Comparison of ENCODE assay signal across 19 cellular contexts in the genomic region with DNA sequence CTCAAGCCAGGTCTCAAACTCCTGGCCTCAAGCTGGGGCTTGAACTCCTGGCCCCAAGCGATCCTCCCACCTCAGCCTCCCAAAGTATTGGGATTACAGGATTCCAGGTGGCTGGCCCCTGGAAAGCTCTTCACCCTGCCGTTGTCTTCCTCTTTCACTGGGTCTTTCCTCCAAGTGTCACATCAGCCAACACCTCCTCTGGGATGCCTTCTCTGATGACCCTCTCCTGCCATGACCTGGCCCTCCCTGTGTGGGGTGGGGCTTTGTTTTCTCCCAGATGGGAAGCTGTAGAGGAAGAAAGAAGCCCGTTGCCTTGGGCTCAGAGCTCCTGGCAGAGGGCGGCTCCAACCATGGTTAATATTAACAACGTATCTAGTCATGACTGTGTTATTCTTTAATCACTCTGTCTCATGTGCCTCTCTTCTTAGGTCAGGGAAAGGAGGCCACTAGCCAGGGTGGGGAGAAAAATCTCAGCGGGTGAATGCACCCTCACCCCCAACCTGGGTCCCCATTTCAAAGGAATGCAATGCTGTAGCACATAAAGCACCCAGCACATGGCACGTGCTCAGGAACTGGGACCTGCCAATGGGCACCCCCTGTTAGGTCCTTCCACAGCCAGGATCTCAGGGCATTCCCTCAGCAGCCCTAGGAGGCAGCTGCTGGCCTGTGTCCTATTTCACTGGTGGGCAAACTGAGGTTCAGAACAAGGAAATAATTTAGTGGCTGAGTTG. TPM values are rescaled to one million over a fixed set of nuclear protein-coding genes. Genes with fewer than 3 reads are reported as not detected.
DNase-seq lines count a peak whose midpoint lies in the region; ATAC-seq and TF ChIP-seq lines count a peak whose summit lies in the region.
"Had no signal": no experiment of that assay in that cellular context is flagged by ENCODE, and none has a peak within 500 bp of the region (broad histone marks: within the 10 kb centered on the region; RNA-seq: fewer than 3 reads in every experiment).

No MANE protein-coding gene starts in this region.

- H3K9me2 ChIP-seq in GM23248 (ENCODE audit: insufficient read depth): no peaks in the 10 kb centered on the region

- H3K36me3 Mint-ChIP-seq in stimulated activated naive B cell treated with anti-CD40 and anti-IgM and Interleukin-4, amounts not matched to agents 10 μg/mL and 1 μg/mL and 100 μg/mL, for 72 hours: no peaks in the 10 kb centered on the region
- H3K36me3 Mint-ChIP-seq: WTC11 had no signal

- H3K9ac ChIP-seq in GM23248 (no peak overlapping the region), colonic mucosa (ENCODE audit: low read depth in 2 of 2, low read length in 2 of 2) (no peak overlapping the region), liver (ENCODE audit: low read depth in 1 of 2, low read length in 2 of 2) (no peak overlapping the region)

- H3K9me3 ChIP-seq in GM23248 (ENCODE audit: low read depth): no peaks in the 10 kb centered on the region
- H3K9me3 ChIP-seq in colonic mucosa: no peaks in the 10 kb centered on the region
- H3K9me3 ChIP-seq in liver (ENCODE audit: control insufficient read depth in 4 of 4, low read length in 3 of 4): no peaks in the 10 kb centered on the region
- H3K9me3 ChIP-seq in BE2C: no peaks in the 10 kb centered on the region
- H3K9me3 ChIP-seq: SJCRH30 had no signal

- no peak overlapping the region for H3K4me3 ChIP-seq in GM23248
- no peak overlapping the region for H3K4me3 ChIP-seq in colonic mucosa
- no peak overlapping the region for H3K4me3 ChIP-seq in liver (ENCODE audit: low read depth in 1 of 3, low read length in 3 of 3)
- no peak overlapping the region for H3K4me3 ChIP-seq in BE2C (ENCODE audit: low read depth, low read length)
- H3K4me3 ChIP-seq: SJCRH30 had no signal

- DNase-seq in GM23248 (peak; percentile 56), colonic mucosa (peak; percentile 41), NCI-H82 (lab: John Stamatoyannopoulos, UW) (no peak), KG1 (lab: John Stamatoyannopoulos, UW) (no peak), NCI-H2196 treated with DMSO at 0.1 percent for 48 hours (lab: John Stamatoyannopoulos, UW; ENCODE audit: unreplicated experiment) (no peak), BE2C (no peak)
- DNase-seq in stimulated activated naive B cell treated with anti-CD40 and anti-IgM and Interleukin-4, amounts not matched to agents 10 μg/mL and 1 μg/mL and 100 μg/mL, for 72 hours: no peak
- DNase-seq: activated CD4-positive, alpha-beta T cell treated with anti-CD3 and anti-CD28 coated beads, Interleukin-2, amount 50 U/mL, for 48 hours; activated naive CD4-positive, alpha-beta T cell; activated T-cell treated with anti-CD3 and anti-CD28 coated beads for 4 hours; amygdala; effector memory CD4-positive, alpha-beta T cell; NCI-H69; SJCRH30; stimulated activated CD4-positive, alpha-beta T cell treated with anti-CD3 and anti-CD28 coated beads, Interleukin-12 subunit alpha, Interleukin-12 subunit beta, amount 100 ng/mL, for 4 hours; T-helper 2 cell had no signal

- H3K4me3 Mint-ChIP-seq in stimulated activated naive B cell treated with anti-CD40 and anti-IgM and Interleukin-4, amounts not matched to agents 10 μg/mL and 1 μg/mL and 100 μg/mL, for 72 hours: no peak overlapping the region
- H3K4me3 Mint-ChIP-seq: central memory CD8-positive, alpha-beta T cell; WTC11 had no signal

- H3K4me1 ChIP-seq in GM23248 (ENCODE audit: insufficient read depth): peaks cover 23% of the 10 kb centered on the region
- no peaks in the 10 kb centered on the region for H3K4me1 ChIP-seq in colonic mucosa
- peaks cover 5 to 60% (median 32%) of the 10 kb centered on the region in 4 donors for H3K4me1 ChIP-seq in liver (ENCODE audit: control insufficient read depth in 4 of 4, insufficient read depth in 4 of 4, low read length in 3 of 4)
- H3K4me1 ChIP-seq in BE2C: peaks cover 7% of the 10 kb centered on the region
- H3K4me1 ChIP-seq: SJCRH30 had no signal

- ATAC-seq in stimulated activated naive B cell treated with anti-CD40 and anti-IgM and Interleukin-4, amounts not matched to agents 10 μg/mL and 1 μg/mL and 100 μg/mL, for 72 hours (replicated peaks): no peak
- ATAC-seq: WTC11 had no signal

- peaks cover 0 to under 1% of the 10 kb centered on the region in 2 donors for H3K4me1 Mint-ChIP-seq in stimulated activated naive B cell treated with anti-CD40 and anti-IgM and Interleukin-4, amounts not matched to agents 10 μg/mL and 1 μg/mL and 100 μg/mL, for 72 hours
- H3K4me1 Mint-ChIP-seq: central memory CD8-positive, alpha-beta T cell; WTC11 had no signal

- H3F3A ChIP-seq in GM23248 (ENCODE audit: insufficient read depth): peaks cover 6% of the 10 kb centered on the region

- peak overlapping the region; percentile 45 for H3K27ac Mint-ChIP-seq in stimulated activated naive B cell treated with anti-CD40 and anti-IgM and Interleukin-4, amounts not matched to agents 10 μg/mL and 1 μg/mL and 100 μg/mL, for 72 hours

- no peak overlapping the region for H3K4me2 ChIP-seq in GM23248 (ENCODE audit: unreplicated experiment)

- WGBS in GM23248 (ENCODE audit: low coverage in 1 of 2, low lambda C conversion rate in 2 of 2, missing lambda C conversion rate in 2 of 2), 2 experiments: 41 to 45% methylated on average over 7 of the region's 7 CpGs
- WGBS in liver: 37% methylated on average over 7 of the region's 7 CpGs

- no peak overlapping the region for H2AFZ ChIP-seq in GM23248

- in situ Hi-C loops in GM23248 (cut with MboI): no loop called here

- H3K27ac ChIP-seq in GM23248 (no peak overlapping the region), colonic mucosa (no peak overlapping the region), liver (ENCODE audit: low read depth in 1 of 2, low read length in 2 of 2) (peak overlapping the region; percentile 82 to 88)
- H3K27ac ChIP-seq: SJCRH30 had no signal

- intact Hi-C loops in colonic mucosa (cut with DNase I): no loop called here

- TF ChIP-seq CTCF in colonic mucosa (IDR thresholded peaks at IDR 0.05) (no peak), liver (IDR thresholded peaks at IDR 0.05; ENCODE audit: low read depth, low read length, missing input control) (no peak), BE2C (IDR thresholded peaks at IDR 0.05; ENCODE audit: low read depth, low read length) (no peak)

- no peaks in the 10 kb centered on the region for H3K9me3 Mint-ChIP-seq in stimulated activated naive B cell treated with anti-CD40 and anti-IgM and Interleukin-4, amounts not matched to agents 10 μg/mL and 1 μg/mL and 100 μg/mL, for 72 hours
- H3K9me3 Mint-ChIP-seq: central memory CD8-positive, alpha-beta T cell; WTC11 had no signal

- no peaks in the 10 kb centered on the region for H3K79me2 ChIP-seq in GM23248 (ENCODE audit: insufficient read depth)

- TF ChIP-seq RAD21 in liver (IDR thresholded peaks at IDR 0.05): no peak

- H3K27me3 ChIP-seq in GM23248 (replicated peaks; ENCODE audit: insufficient read depth) (no peaks in the 10 kb centered on the region), colonic mucosa (no peaks in the 10 kb centered on the region), liver (ENCODE audit: control insufficient read depth in 4 of 4, insufficient read depth in 4 of 4, low read length in 3 of 4) (no peaks in the 10 kb centered on the region), BE2C (no peaks in the 10 kb centered on the region)

- H3K36me3 ChIP-seq in GM23248 (ENCODE audit: low read depth) (no peaks in the 10 kb centered on the region), colonic mucosa (no peaks in the 10 kb centered on the region), liver (ENCODE audit: control insufficient read depth in 4 of 4, insufficient read depth in 3 of 4, low read depth in 1 of 4, low read length in 3 of 4) (no peaks in the 10 kb centered on the region), BE2C (no peaks in the 10 kb centered on the region; the same call in 1 of the 2 replicates)
- H3K36me3 ChIP-seq: SJCRH30 had no signal

- peaks cover 33 to 35% of the 10 kb centered on the region in 2 donors for H3K27me3 Mint-ChIP-seq in stimulated activated naive B cell treated with anti-CD40 and anti-IgM and Interleukin-4, amounts not matched to agents 10 μg/mL and 1 μg/mL and 100 μg/mL, for 72 hours

- no peaks in the 10 kb centered on the region for H4K20me1 ChIP-seq in GM23248 (ENCODE audit: insufficient read depth)

TF ChIP-seq in liver, 16 proteins besides CTCF, POLR2A, EP300 and RAD21 (continues in another document):
- TF ChIP-seq YY1 (IDR thresholded peaks at IDR 0.05) (peak; percentile 33), GABPA (IDR thresholded peaks at IDR 0.05 in 1 of 2, conservative IDR thresholded peaks at IDR 0.05 in 1 of 2) (no peak)

RNA-seq across cellular contexts. Expression of a gene that starts 8.5 kb away (rescaled TPM):
- 11.3 and 12.1 TPM in 2 replicates for total RNA-seq in GM23248 (2014; rRNA removed; shearing (Covaris generic))
- 13.7 and 19.0 TPM in 2 replicates for polyA plus RNA-seq in GM23248 (2016; fragmentation: Nextera tagmentation; extraction: Ambion mirVana)
- total RNA-seq in colonic mucosa: 1 to 10 TPM; 2.5 to 6.8 TPM
- total RNA-seq in liver: 1 to 10 TPM; 1.6 to 5.9 TPM
- polyA plus RNA-seq in liver: under 1 TPM; 0.29 to 0.68 TPM
- 83.3 TPM for polyA plus RNA-seq in BE2C (2012; ENCODE audit: insufficient read depth, insufficient read length, low read depth)

RNA-seq across cellular contexts. Expression of a gene that starts 20.3 kb away (rescaled TPM):
- 39.1 and 48.5 TPM in 2 replicates for total RNA-seq in GM23248 (2014; rRNA removed; shearing (Covaris generic))
- 73.1 and 74.7 TPM in 2 replicates for polyA plus RNA-seq in GM23248 (2016; fragmentation: Nextera tagmentation; extraction: Ambion mirVana)
- total RNA-seq in colonic mucosa: 10 to 100 TPM; 97.5 to 97.7 TPM
- 10 to 100 TPM; 12.5 to 15.5 TPM for total RNA-seq in liver
- 10 to 100 TPM; 13.6 to 13.8 TPM for polyA plus RNA-seq in liver
- 260 TPM for polyA plus RNA-seq in BE2C (2012; ENCODE audit: insufficient read depth, insufficient read length, low read depth)

RNA-seq across cellular contexts. Expression of a gene that starts 51.7 kb away (rescaled TPM):
- 229 and 315 TPM in 2 replicates for total RNA-seq in GM23248 (2014; rRNA removed; shearing (Covaris generic))
- polyA plus RNA-seq in GM23248 (2016; fragmentation: Nextera tagmentation; extraction: Ambion mirVana) (137 and 142 TPM in 2 replicates), liver (10 to 100 TPM; 41.1 to 42.1 TPM)
- total RNA-seq in colonic mucosa (10 to 100 TPM; 47.5 to 53.0 TPM), liver (10 to 100 TPM; 13.4 to 23.6 TPM)
- polyA plus RNA-seq in BE2C (2012; ENCODE audit: insufficient read depth, insufficient read length, low read depth): 221 TPM

Comparison
In these comparisons a context has a peak if more than half of its experiments do, and no peak if none do; other contexts are left out.
1. DNase-seq: peak in GM23248 (single experiment) and colonic mucosa (single experiment); none in stimulated activated naive B cell treated with anti-CD40 and anti-IgM and Interleukin-4, amounts not matched to agents 10 μg/mL and 1 μg/mL and 100 μg/mL, for 72 hours (single experiment), NCI-H82 (single experiment), KG1 (single experiment), NCI-H2196 treated with DMSO at 0.1 percent for 48 hours (single experiment) and BE2C (single experiment).
2. H3K27ac ChIP-seq: peak in liver (2 of 2); none in GM23248 (single experiment) and colonic mucosa (single experiment).